In the genomic region with DNA sequence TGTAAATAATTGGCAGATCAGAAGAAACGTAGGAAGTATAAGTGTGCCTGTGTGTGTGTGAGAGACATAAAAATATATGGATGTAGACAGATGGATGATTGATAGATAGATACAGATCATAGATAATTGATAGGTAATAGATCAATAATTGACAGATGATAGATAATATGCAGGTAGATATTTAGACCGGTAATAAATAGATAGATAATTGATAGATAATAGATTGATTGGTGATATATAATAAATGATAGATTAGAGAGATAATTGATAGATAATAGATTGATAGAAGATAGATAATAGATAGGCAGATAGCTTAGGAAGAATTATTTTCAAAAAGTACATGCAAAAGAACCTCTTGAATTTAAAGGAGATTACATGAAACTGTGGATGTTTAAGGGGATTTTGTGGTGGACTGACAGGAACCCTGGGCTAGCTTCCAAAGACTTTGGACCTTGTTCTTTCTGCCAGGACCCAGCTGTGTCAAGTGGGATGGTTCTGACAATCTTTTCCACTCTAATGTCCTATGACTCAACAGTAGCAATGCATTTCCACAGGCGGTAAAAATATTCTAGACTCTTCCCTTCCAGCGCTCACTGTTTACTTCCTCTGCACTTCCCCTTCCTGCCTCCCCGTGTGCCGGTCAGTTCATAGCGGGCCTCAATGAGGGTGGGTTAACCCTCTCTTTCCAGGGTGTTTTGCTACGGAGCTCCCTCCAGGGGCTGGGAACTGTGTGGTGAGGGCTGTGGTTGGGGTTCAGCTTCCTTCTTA, we compare ENCODE assay signal across 11 cellular contexts. TPM values are rescaled to one million over a fixed set of nuclear protein-coding genes. Genes with fewer than 3 reads are reported as not detected.
DNase-seq lines count a peak whose midpoint lies in the region; ATAC-seq and TF ChIP-seq lines count a peak whose summit lies in the region.
"Had no signal": no experiment of that assay in that cellular context is flagged by ENCODE, and none has a peak within 500 bp of the region (broad histone marks: within the 10 kb centered on the region; RNA-seq: fewer than 3 reads in every experiment).

No MANE protein-coding gene starts in this region.

- intact Hi-C loops in heart right ventricle (cut with DNase I), result no loop called here

- DNase-seq in EH (ENCODE audit: low read depth), result peak; percentile 36
- peak; percentile 76 for DNase-seq in RPMI7951 (ENCODE audit: low read depth)
- DNase-seq in heart right ventricle, result peak in 1 of 2 donors; percentile 26
- DNase-seq in stimulated activated CD4-positive, alpha-beta T cell treated with anti-CD3 and anti-CD28 coated beads, Interleukin-15, amount 100 ng/mL, for 24 hours, result no peak
- DNase-seq in NCI-H526 treated with DMSO at 0.1 percent for 48 hours (lab: John Stamatoyannopoulos, UW), result no peak
- DNase-seq: H9; NCI-H1092; stimulated activated naive CD4-positive, alpha-beta T cell had no signal

- no peak overlapping the region for H2AFZ ChIP-seq in parathyroid adenoma

- no peak overlapping the region for H3K9ac ChIP-seq in parathyroid adenoma

- ATAC-seq in heart right ventricle (peak; percentile 69 to 93 (median 77)), GM19452 (IDR thresholded peaks at IDR 0.05; ENCODE audit: unreplicated experiment) (no peak), HG02973 (IDR thresholded peaks at IDR 0.05; ENCODE audit: unreplicated experiment) (no peak)

- no peak overlapping the region for H3K4me2 ChIP-seq in parathyroid adenoma (ENCODE audit: low read length)

- no peaks in the 10 kb centered on the region for H3K9me3 ChIP-seq in heart right ventricle
- H3K9me3 ChIP-seq in parathyroid adenoma (ENCODE audit: control insufficient read depth, low read length), result no peaks in the 10 kb centered on the region

- H3K79me2 ChIP-seq in parathyroid adenoma, result no peaks in the 10 kb centered on the region

- H3K27me3 ChIP-seq in heart right ventricle (no peaks in the 10 kb centered on the region), parathyroid adenoma (ENCODE audit: control insufficient read depth, insufficient read depth, low read length) (no peaks in the 10 kb centered on the region)

- peak overlapping the region in 1 of 10 donors; percentile 4 for H3K4me3 ChIP-seq in heart right ventricle
- no peak overlapping the region for H3K4me3 ChIP-seq in parathyroid adenoma (ENCODE audit: low read depth, low read length)

- TF ChIP-seq CTCF in heart right ventricle (IDR thresholded peaks at IDR 0.05), result no peak
- no peak for TF ChIP-seq CTCF in parathyroid adenoma (IDR thresholded peaks at IDR 0.05)

- H3K36me3 ChIP-seq in heart right ventricle (no peaks in the 10 kb centered on the region), parathyroid adenoma (ENCODE audit: control insufficient read depth, insufficient read depth, low read length) (no peaks in the 10 kb centered on the region)

- peak overlapping the region in 7 of 10 donors; percentile 7 to 82 (median 45) for H3K27ac ChIP-seq in heart right ventricle
- peak overlapping the region; percentile 3 for H3K27ac ChIP-seq in parathyroid adenoma

- WGBS in heart right ventricle, 2 donors, result 36 to 38% methylated on average over 8 of the region's 8 CpGs

- H3K4me1 ChIP-seq in heart right ventricle (peaks cover 0 to 82% (median 20%) of the 10 kb centered on the region in 9 donors), parathyroid adenoma (no peaks in the 10 kb centered on the region)

RNA-seq across cellular contexts. Expression of a gene that starts 39.4 kb away (rescaled TPM):
- 13.2 and 18.9 TPM in 2 replicates for total RNA-seq in RPMI7951 (2014; rRNA removed; shearing (Covaris generic))
- 1 to 10 TPM in 1 of 10 donors, under 1 TPM in 8, not detected in 1; 0.39 to 2.1 (median 0.49) TPM for total RNA-seq in heart right ventricle
- under 1 TPM in 1 of 2 donors, not detected in 1; 0.10 TPM for polyA plus RNA-seq in heart right ventricle
- total RNA-seq: H9 had no signal

Comparison
In these comparisons a context has a peak if more than half of its experiments do, and no peak if none do; other contexts are left out.
1. DNase-seq: peak in EH (single experiment) and RPMI7951 (single experiment); none in stimulated activated CD4-positive, alpha-beta T cell treated with anti-CD3 and anti-CD28 coated beads, Interleukin-15, amount 100 ng/mL, for 24 hours (single experiment) and NCI-H526 treated with DMSO at 0.1 percent for 48 hours (single experiment).
2. ATAC-seq: peak in heart right ventricle (8 of 8); none in GM19452 (single experiment) and HG02973 (single experiment).